ENCODE assay signal across 12 cellular contexts in genomic region chr1:248481686-248482579, GRCh38. TPM values are rescaled to one million over a fixed set of nuclear protein-coding genes. Genes with fewer than 3 reads are reported as not detected.
DNase-seq lines count a peak whose midpoint lies in the region; ATAC-seq and TF ChIP-seq lines count a peak whose summit lies in the region.
"Not testable (repeated sequence)": the region's sequence is repeated elsewhere in the genome, so short reads cannot be mapped to it uniquely, and the experiment has no call there.
"Had no signal": no experiment of that assay in that cellular context is flagged by ENCODE, and none has a peak within 500 bp of the region (broad histone marks: within the 10 kb centered on the region; RNA-seq: fewer than 3 reads in every experiment).

No MANE protein-coding gene starts in this region.

- DNase-seq in GM13977 (ENCODE audit: low spot score), result peak; percentile 9
- peak; percentile 34 for DNase-seq in activated CD4-positive, alpha-beta T cell treated with anti-CD3 and anti-CD28 coated beads for 36 hours
- not testable (repeated sequence) for DNase-seq in activated naive CD8-positive, alpha-beta T cell treated with anti-CD3 and anti-CD28 coated beads, Interleukin-2, amount 50 U/mL, for 24 hours; stimulated activated naive B cell treated with anti-CD40 and anti-IgM and Interleukin-4, amounts not matched to agents 10 μg/mL and 1 μg/mL and 100 μg/mL, for 72 hours

- CTCF ChIA-PET in activated CD4-positive, alpha-beta T cell treated with anti-CD3 and anti-CD28 coated beads for 36 hours (lab: Charles Lee), result not testable (repeated sequence)

- TF ChIP-seq CTCF in GM13977 (IDR thresholded peaks at IDR 0.05; ENCODE audit: extremely low read depth, insufficient read depth, missing control alignments), result not testable (repeated sequence)

- peak overlapping the region; percentile 94 for H3K27ac Mint-ChIP-seq in activated CD4-positive, alpha-beta T cell treated with anti-CD3 and anti-CD28 coated beads for 36 hours
- H3K27ac Mint-ChIP-seq in activated naive CD8-positive, alpha-beta T cell treated with anti-CD3 and anti-CD28 coated beads, Interleukin-2, amount 50 U/mL, for 24 hours, result peak overlapping the region; percentile 95
- peak overlapping the region; percentile 52 for H3K27ac Mint-ChIP-seq in stimulated activated naive B cell treated with anti-CD40 and anti-IgM and Interleukin-4, amounts not matched to agents 10 μg/mL and 1 μg/mL and 100 μg/mL, for 72 hours

- not testable (repeated sequence) for H3K27me3 Mint-ChIP-seq in activated CD4-positive, alpha-beta T cell treated with anti-CD3 and anti-CD28 coated beads for 36 hours; activated naive CD8-positive, alpha-beta T cell treated with anti-CD3 and anti-CD28 coated beads, Interleukin-2, amount 50 U/mL, for 24 hours; stimulated activated naive B cell treated with anti-CD40 and anti-IgM and Interleukin-4, amounts not matched to agents 10 μg/mL and 1 μg/mL and 100 μg/mL, for 72 hours

- peaks cover 12% of the 10 kb centered on the region for H3K4me1 Mint-ChIP-seq in activated CD4-positive, alpha-beta T cell treated with anti-CD3 and anti-CD28 coated beads for 36 hours
- H3K4me1 Mint-ChIP-seq in activated naive CD8-positive, alpha-beta T cell treated with anti-CD3 and anti-CD28 coated beads, Interleukin-2, amount 50 U/mL, for 24 hours, result peaks cover 13% of the 10 kb centered on the region
- H3K4me1 Mint-ChIP-seq in stimulated activated naive B cell treated with anti-CD40 and anti-IgM and Interleukin-4, amounts not matched to agents 10 μg/mL and 1 μg/mL and 100 μg/mL, for 72 hours, result not testable (repeated sequence)

- ATAC-seq in GM19328 (IDR thresholded peaks at IDR 0.05; ENCODE audit: unreplicated experiment) (peak; percentile 76), GM21723 (IDR thresholded peaks at IDR 0.05; ENCODE audit: unreplicated experiment) (peak; percentile 93), HG03060 (IDR thresholded peaks at IDR 0.05; ENCODE audit: low read depth, unreplicated experiment) (peak; percentile 70), HG03565 (IDR thresholded peaks at IDR 0.05; ENCODE audit: unreplicated experiment) (peak; percentile 94)
- peak; percentile 90 for ATAC-seq in activated CD4-positive, alpha-beta T cell treated with anti-CD3 and anti-CD28 coated beads for 36 hours
- peak; percentile 80 for ATAC-seq in activated naive CD8-positive, alpha-beta T cell treated with anti-CD3 and anti-CD28 coated beads, Interleukin-2, amount 50 U/mL, for 24 hours
- ATAC-seq in stimulated activated naive B cell treated with anti-CD40 and anti-IgM and Interleukin-4, amounts not matched to agents 10 μg/mL and 1 μg/mL and 100 μg/mL, for 72 hours (replicated peaks), result peak; percentile 46 to 50

- peak overlapping the region; percentile 72 for H3K4me3 Mint-ChIP-seq in activated CD4-positive, alpha-beta T cell treated with anti-CD3 and anti-CD28 coated beads for 36 hours
- H3K4me3 Mint-ChIP-seq in activated naive CD8-positive, alpha-beta T cell treated with anti-CD3 and anti-CD28 coated beads, Interleukin-2, amount 50 U/mL, for 24 hours, result peak overlapping the region; percentile 82
- H3K4me3 Mint-ChIP-seq in stimulated activated naive B cell treated with anti-CD40 and anti-IgM and Interleukin-4, amounts not matched to agents 10 μg/mL and 1 μg/mL and 100 μg/mL, for 72 hours, result peak overlapping the region; percentile 23 to 64

- H3K36me3 Mint-ChIP-seq in activated CD4-positive, alpha-beta T cell treated with anti-CD3 and anti-CD28 coated beads for 36 hours (ENCODE audit: low read depth); activated naive CD8-positive, alpha-beta T cell treated with anti-CD3 and anti-CD28 coated beads, Interleukin-2, amount 50 U/mL, for 24 hours (ENCODE audit: low read depth); stimulated activated naive B cell treated with anti-CD40 and anti-IgM and Interleukin-4, amounts not matched to agents 10 μg/mL and 1 μg/mL and 100 μg/mL, for 72 hours: not testable (repeated sequence)

- intact Hi-C loops in activated CD4-positive, alpha-beta T cell treated with anti-CD3 and anti-CD28 coated beads for 36 hours (cut with DNase I, micrococcal nuclease), result not testable (repeated sequence)

- POLR2A ChIA-PET in activated CD4-positive, alpha-beta T cell treated with anti-CD3 and anti-CD28 coated beads for 36 hours (lab: Charles Lee), result not testable (repeated sequence)

- in situ Hi-C loops in GM13977 (cut with MboI; ENCODE audit: low pct_unique_long_range_greater_than_20kb, low sequenced_read_pairs, unreplicated experiment), result not testable (repeated sequence)

- H3K9me3 Mint-ChIP-seq in activated CD4-positive, alpha-beta T cell treated with anti-CD3 and anti-CD28 coated beads for 36 hours (ENCODE audit: low read depth); activated naive CD8-positive, alpha-beta T cell treated with anti-CD3 and anti-CD28 coated beads, Interleukin-2, amount 50 U/mL, for 24 hours; stimulated activated naive B cell treated with anti-CD40 and anti-IgM and Interleukin-4, amounts not matched to agents 10 μg/mL and 1 μg/mL and 100 μg/mL, for 72 hours: not testable (repeated sequence)

RNA-seq across cellular contexts. Expression of gene OR2T5, which starts 6.5 kb away (rescaled TPM):
- not detected for total RNA-seq in activated CD4-positive, alpha-beta T cell treated with anti-CD3 and anti-CD28 coated beads for 36 hours
- total RNA-seq: cardiac muscle cell, gastrocnemius medialis, mammary epithelial cell, sigmoid colon had no signal

RNA-seq across cellular contexts. Expression of gene OR2T3, which starts 8.8 kb away (rescaled TPM):
- total RNA-seq in activated CD4-positive, alpha-beta T cell treated with anti-CD3 and anti-CD28 coated beads for 36 hours, result not detected
- total RNA-seq: cardiac muscle cell, gastrocnemius medialis, mammary epithelial cell, sigmoid colon had no signal

RNA-seq across cellular contexts. Expression of gene OR2G6, which starts 25.9 kb away (rescaled TPM):
- total RNA-seq in activated CD4-positive, alpha-beta T cell treated with anti-CD3 and anti-CD28 coated beads for 36 hours, result not detected
- total RNA-seq: cardiac muscle cell, gastrocnemius medialis, mammary epithelial cell, sigmoid colon had no signal

RNA-seq across cellular contexts. Expression of gene OR2T2, which starts 36.5 kb away (rescaled TPM):
- total RNA-seq in activated CD4-positive, alpha-beta T cell treated with anti-CD3 and anti-CD28 coated beads for 36 hours, result not detected
- total RNA-seq: cardiac muscle cell, gastrocnemius medialis, mammary epithelial cell, sigmoid colon had no signal
